ENCODE assay signal across 15 cellular contexts in genomic region chrX:39551748-39552147, GRCh38.
"Had no signal": no experiment of that assay in that cellular context is flagged by ENCODE, and none has a peak within 500 bp of the region (broad histone marks: within the 10 kb centered on the region; RNA-seq: fewer than 3 reads in every experiment).

No MANE protein-coding gene starts in this region.

- H3K36me3 Mint-ChIP-seq: naive B cell had no signal

- H3K27ac Mint-ChIP-seq: activated B cell treated with CpG ODN at 0.5 μM for 24 hours; activated T-helper 1 cell treated with anti-CD3 and anti-CD28 coated beads, Interleukin-12 subunit alpha, Interleukin-12 subunit beta, Interleukin-2, Interleukin-4 antibody, amounts not matched to agents 30 ng/mL and 10 ng/mL and 1 ng/mL, durations not matched to agents 14 hours and 24 hours and 36 hours; naive B cell; stimulated activated naive CD8-positive, alpha-beta T cell treated with anti-CD3 and anti-CD28 coated beads, Interleukin-15, Interleukin-2, amounts not matched to agents 100 ng/mL and 50 ng/mL, for 24 hours; T-helper 17 cell had no signal

- H3K4me1 Mint-ChIP-seq: activated B cell treated with CpG ODN at 0.5 μM for 24 hours, naive B cell, neural crest cell, T-helper 17 cell had no signal

- H3K27me3 Mint-ChIP-seq: activated B cell treated with CpG ODN at 0.5 μM for 24 hours; stimulated activated naive CD8-positive, alpha-beta T cell treated with anti-CD3 and anti-CD28 coated beads, Interleukin-15, Interleukin-2, amounts not matched to agents 100 ng/mL and 50 ng/mL, for 24 hours; T-helper 17 cell had no signal

- H3K4me3 Mint-ChIP-seq: activated B cell treated with CpG ODN at 0.5 μM for 24 hours; activated T-helper 1 cell treated with anti-CD3 and anti-CD28 coated beads, Interleukin-12 subunit alpha, Interleukin-12 subunit beta, Interleukin-2, Interleukin-4 antibody, amounts not matched to agents 30 ng/mL and 10 ng/mL and 1 ng/mL, durations not matched to agents 14 hours and 24 hours and 36 hours; naive B cell; neural crest cell; stimulated activated naive CD8-positive, alpha-beta T cell treated with anti-CD3 and anti-CD28 coated beads, Interleukin-15, Interleukin-2, amounts not matched to agents 100 ng/mL and 50 ng/mL, for 24 hours; T-helper 17 cell had no signal

- ATAC-seq: heart right ventricle, left ventricle myocardium superior, mucosa of descending colon, T-helper 17 cell had no signal

- DNase-seq: activated B cell treated with CpG ODN at 0.5 μM for 24 hours; activated CD4-positive, alpha-beta T cell treated with anti-CD3 and anti-CD28 coated beads, Interleukin-2, amount 50 U/mL, for 1 hour; aorta; effector CD4-positive, alpha-beta T cell; esophagus squamous epithelium; heart right ventricle; left ventricle myocardium superior; mucosa of descending colon; naive B cell; retina; T-helper 17 cell; transverse colon had no signal

- H3K9me3 Mint-ChIP-seq: neural crest cell; stimulated activated naive CD8-positive, alpha-beta T cell treated with anti-CD3 and anti-CD28 coated beads, Interleukin-15, Interleukin-2, amounts not matched to agents 100 ng/mL and 50 ng/mL, for 24 hours had no signal
